ENCODE assay signal across 25 cellular contexts in the genomic region with DNA sequence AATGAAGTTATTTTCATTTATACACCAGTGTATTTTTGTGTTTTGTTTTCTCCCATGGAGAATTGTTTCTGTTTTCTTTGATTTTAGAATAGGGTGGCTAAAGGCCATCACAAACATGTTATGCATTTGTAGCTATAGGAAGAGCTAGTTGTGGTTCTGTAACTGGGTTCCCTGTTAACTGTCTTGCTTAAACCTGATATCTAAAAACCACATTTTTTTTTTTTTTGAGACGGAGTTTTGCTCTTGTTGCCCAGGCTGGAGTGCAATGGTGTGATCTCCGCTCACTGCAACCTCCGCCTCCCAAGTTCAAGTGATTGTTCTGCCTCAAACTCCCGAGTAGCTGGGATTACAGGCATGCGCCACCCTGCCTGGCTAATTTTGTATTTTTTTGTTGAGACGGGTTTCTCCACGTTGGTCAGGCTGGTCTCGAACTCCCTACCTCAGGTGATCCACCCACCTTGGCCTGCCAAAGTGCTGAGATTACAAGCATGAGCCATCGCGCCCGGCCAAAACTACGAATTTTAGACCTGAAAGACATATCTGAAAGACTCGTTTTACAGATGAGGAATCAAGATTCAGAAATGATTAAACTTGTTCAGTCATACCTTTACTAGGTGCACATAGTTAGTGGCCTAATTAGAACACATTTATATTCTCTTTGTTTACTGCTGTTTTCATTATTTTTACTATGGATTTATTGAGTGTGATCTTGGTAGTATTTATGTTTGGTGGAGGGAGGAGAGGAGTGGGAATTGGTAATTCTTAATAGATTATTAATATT. TPM values are rescaled to one million over a fixed set of nuclear protein-coding genes. Genes with fewer than 3 reads are reported as not detected.
DNase-seq lines count a peak whose midpoint lies in the region; FAIRE-seq and TF ChIP-seq lines count a peak whose summit lies in the region.
"Had no signal": no experiment of that assay in that cellular context is flagged by ENCODE, and none has a peak within 500 bp of the region (broad histone marks: within the 10 kb centered on the region; RNA-seq: fewer than 3 reads in every experiment).

No MANE protein-coding gene starts in this region.

- H2BK12ac ChIP-seq in H9 (ENCODE audit: insufficient read length, low read depth, low read length) (no peak overlapping the region), trophoblast cell (ENCODE audit: low read length) (no peak overlapping the region)

- H2AFZ ChIP-seq in H9 (ENCODE audit: low read length) = no peak overlapping the region
- H2AFZ ChIP-seq in trophoblast cell (ENCODE audit: insufficient read depth, low read length, poor library complexity) = no peak overlapping the region

- no peaks in the 10 kb centered on the region for H3K23me2 ChIP-seq in H9 (ENCODE audit: insufficient read length, low read depth, low read length, poor library complexity, severe bottlenecking)

- H3K4ac ChIP-seq in H9 (ENCODE audit: low read depth, low read length) = no peak overlapping the region
- H3K4ac ChIP-seq in trophoblast cell (ENCODE audit: low read depth, low read length) = peak overlapping the region; percentile 89

- no peak overlapping the region for H3K23ac ChIP-seq in H9 (ENCODE audit: insufficient read length, low read depth, low read length)
- H3K23ac ChIP-seq in trophoblast cell (ENCODE audit: low read length) = no peak overlapping the region

- no peaks in the 10 kb centered on the region; a peak in 2 of 7 replicates for H3K36me3 Mint-ChIP-seq in H9 (ENCODE audit: insufficient read depth in 1 of 3, low read depth in 3 of 3)
- peaks cover 34% of the 10 kb centered on the region for H3K36me3 Mint-ChIP-seq in activated T-helper 2 cell treated with anti-CD3 and anti-CD28 coated beads, Interferon-gamma antibody, Interleukin-2, Interleukin-4, amounts not matched to agents 10 μg/mL and 5 μg/mL and 100 μg/mL, durations not matched to agents 14 hours and 24 hours and 36 hours (ENCODE audit: low read depth)

- no peaks in the 10 kb centered on the region for H3K27me3 Mint-ChIP-seq in H9 (ENCODE audit: low read depth)
- no peaks in the 10 kb centered on the region for H3K27me3 Mint-ChIP-seq in activated T-helper 2 cell treated with anti-CD3 and anti-CD28 coated beads, Interferon-gamma antibody, Interleukin-2, Interleukin-4, amounts not matched to agents 10 μg/mL and 5 μg/mL and 100 μg/mL, durations not matched to agents 14 hours and 24 hours and 36 hours (ENCODE audit: low read depth)

- peak; percentile 22 for DNase-seq in stimulated activated CD4-positive, alpha-beta T cell treated with anti-CD3 and anti-CD28 coated beads, Interleukin-15, amount 100 ng/mL, for 24 hours
- no peak for DNase-seq in stimulated activated CD4-positive, alpha-beta T cell treated with anti-CD3 and anti-CD28 coated beads, Interleukin-12 subunit alpha, Interleukin-12 subunit beta, amount 100 ng/mL, for 4 hours
- DNase-seq in H9 (no peak), trophoblast cell (no peak), GM19239 (ENCODE audit: insufficient read length, low spot score) (no peak), epidermal melanocyte (ENCODE audit: insufficient read length, low spot score) (no peak), DMS114 treated with DMSO at 0.1 percent for 48 hours (lab: John Stamatoyannopoulos, UW; ENCODE audit: unreplicated experiment) (no peak)
- no peak for DNase-seq in activated T-helper 2 cell treated with anti-CD3 and anti-CD28 coated beads, Interferon-gamma antibody, Interleukin-2, Interleukin-4, amounts not matched to agents 10 μg/mL and 5 μg/mL and 100 μg/mL, durations not matched to agents 14 hours and 24 hours and 36 hours (ENCODE audit: low spot score)
- DNase-seq: activated CD4-positive, alpha-beta T cell treated with anti-CD3 and anti-CD28 coated beads, Interleukin-2, amount 50 U/mL, for 1 hour; activated gamma-delta T cell treated with Interleukin-2 at 50 U/mL for 16 hours; amniotic stem cell; DND-41; effector CD4-positive, alpha-beta T cell; midbrain; ovary; retina; small intestine; stimulated activated naive CD8-positive, alpha-beta T cell treated with anti-CD3 and anti-CD28 coated beads, Interleukin-15, Interleukin-2, amounts not matched to agents 100 U/mL and 50 U/mL, for 24 hours; testis; uterus had no signal

- H4K91ac ChIP-seq in H9 (ENCODE audit: insufficient read length, low read depth, low read length) = no peak overlapping the region
- no peak overlapping the region for H4K91ac ChIP-seq in trophoblast cell (ENCODE audit: low read depth, low read length)

- no peak overlapping the region for H2AK5ac ChIP-seq in H9 (ENCODE audit: insufficient read length, low read length)
- no peak overlapping the region for H2AK5ac ChIP-seq in trophoblast cell (ENCODE audit: low read length)

- no peaks in the 10 kb centered on the region for H3K9me3 Mint-ChIP-seq in H9
- no peaks in the 10 kb centered on the region for H3K9me3 Mint-ChIP-seq in activated T-helper 2 cell treated with anti-CD3 and anti-CD28 coated beads, Interferon-gamma antibody, Interleukin-2, Interleukin-4, amounts not matched to agents 10 μg/mL and 5 μg/mL and 100 μg/mL, durations not matched to agents 14 hours and 24 hours and 36 hours
- H3K9me3 Mint-ChIP-seq: nephron; T-helper 1 cell treated with Interleukin-12 subunit alpha and Interleukin-12 subunit beta and Interleukin-4 antibody, amounts not matched to agents 30 μg/mL and 1 μg/mL, for 36 hours had no signal

- FAIRE-seq in GM19239 (lab: Jason Lieb, UNC) = no peak
- FAIRE-seq: keratinocyte, small intestine had no signal

- H3K4me1 ChIP-seq in H9 (ENCODE audit: insufficient read depth, low read length) (no peaks in the 10 kb centered on the region), trophoblast cell (ENCODE audit: control insufficient read depth in 1 of 2, insufficient read depth in 2 of 2, low read length in 2 of 2) (no peaks in the 10 kb centered on the region)
- H3K4me1 ChIP-seq: breast epithelium, testis had no signal

- H3K9me3 ChIP-seq in H9 (ENCODE audit: control insufficient read depth, low read depth, low read length) (no peaks in the 10 kb centered on the region), trophoblast cell (ENCODE audit: insufficient read depth, low read depth, low read length) (no peaks in the 10 kb centered on the region)
- H3K9me3 ChIP-seq: breast epithelium, ovary, testis, uterus had no signal

- H3K36me3 ChIP-seq in trophoblast cell (ENCODE audit: control insufficient read depth in 1 of 2, insufficient read depth in 2 of 2, low read length in 2 of 2) = peaks cover 0 to 2% of the 10 kb centered on the region in 2 experiments
- H3K36me3 ChIP-seq: breast epithelium, ovary, uterus had no signal

- no peak overlapping the region for H4K5ac ChIP-seq in H9 (ENCODE audit: insufficient read length, low read depth, low read length)

- H3K18ac ChIP-seq in H9 (ENCODE audit: insufficient read length, low read depth, low read length) (no peak overlapping the region), trophoblast cell (ENCODE audit: low read length) (no peak overlapping the region)

- H3K27me3 ChIP-seq in H9 (ENCODE audit: insufficient read depth, low read length) (no peaks in the 10 kb centered on the region), trophoblast cell (ENCODE audit: insufficient read depth, low read length) (no peaks in the 10 kb centered on the region)
- H3K27me3 ChIP-seq: BLaER1, breast epithelium, ovary, testis, uterus had no signal

- H2BK15ac ChIP-seq in H9 (ENCODE audit: low read depth, low read length) = no peak overlapping the region

- H4K8ac ChIP-seq in H9 (replicated peaks; ENCODE audit: insufficient read length, low read depth, low read length) (no peak overlapping the region), trophoblast cell (ENCODE audit: low read depth, low read length) (no peak overlapping the region)

- H3T11ph ChIP-seq in H9 (ENCODE audit: low read length) = no peak overlapping the region

- no peak overlapping the region for H2BK120ac ChIP-seq in H9 (ENCODE audit: low read depth, low read length, poor library complexity, severe bottlenecking)
- no peak overlapping the region for H2BK120ac ChIP-seq in trophoblast cell (ENCODE audit: insufficient read depth, low read length, poor library complexity)

- H3K4me2 ChIP-seq in H9 (ENCODE audit: insufficient read depth, insufficient read length, low read length) = no peak overlapping the region
- no peak overlapping the region for H3K4me2 ChIP-seq in trophoblast cell (ENCODE audit: low read length)
- H3K4me2 ChIP-seq: BLaER1 had no signal

- intact Hi-C loops in activated T-helper 2 cell treated with anti-CD3 and anti-CD28 coated beads, Interferon-gamma antibody, Interleukin-2, Interleukin-4, amounts not matched to agents 10 μg/mL and 5 μg/mL and 100 μg/mL, durations not matched to agents 14 hours and 24 hours and 36 hours (cut with micrococcal nuclease) = no loop called here

- H3K9ac ChIP-seq in H9 (ENCODE audit: extremely low read depth, insufficient read length, low read length) (no peak overlapping the region), trophoblast cell (ENCODE audit: low read length) (no peak overlapping the region)
- H3K9ac ChIP-seq: BLaER1 had no signal

- H3K14ac ChIP-seq in H9 (ENCODE audit: insufficient read depth, low read length) (no peak overlapping the region), trophoblast cell (ENCODE audit: low read length) (no peak overlapping the region)

- no peak for TF ChIP-seq CTCF in H9 (conservative IDR thresholded peaks at IDR 0.05)

- peaks cover 11% of the 10 kb centered on the region for H3K79me1 ChIP-seq in H9 (ENCODE audit: insufficient read depth, low read depth, low read length, poor library complexity, severe bottlenecking)
- no peaks in the 10 kb centered on the region for H3K79me1 ChIP-seq in trophoblast cell (ENCODE audit: low read length)

- no peak overlapping the region for H2BK5ac ChIP-seq in H9 (ENCODE audit: insufficient read length, low read length)
- no peak overlapping the region for H2BK5ac ChIP-seq in trophoblast cell (ENCODE audit: low read depth, low read length, poor library complexity)

- no peak overlapping the region for H3K4me3 Mint-ChIP-seq in H9
- H3K4me3 Mint-ChIP-seq in activated T-helper 2 cell treated with anti-CD3 and anti-CD28 coated beads, Interferon-gamma antibody, Interleukin-2, Interleukin-4, amounts not matched to agents 10 μg/mL and 5 μg/mL and 100 μg/mL, durations not matched to agents 14 hours and 24 hours and 36 hours (ENCODE audit: low read depth) = no peak overlapping the region
- H3K4me3 Mint-ChIP-seq: nephron; T-helper 1 cell treated with Interleukin-12 subunit alpha and Interleukin-12 subunit beta and Interleukin-4 antibody, amounts not matched to agents 30 μg/mL and 1 μg/mL, for 36 hours had no signal

- no peak overlapping the region for H3K4me3 ChIP-seq in trophoblast cell (ENCODE audit: low read depth, low read length)
- H3K4me3 ChIP-seq: BLaER1, breast epithelium, ovary, testis, uterus had no signal

- H3K79me2 ChIP-seq in H9 (ENCODE audit: insufficient read depth, low read length) (peaks cover 45% of the 10 kb centered on the region), trophoblast cell (ENCODE audit: control insufficient read depth, insufficient read depth, low read length, poor library complexity) (peaks cover 15% of the 10 kb centered on the region)

- H3K4me1 Mint-ChIP-seq in H9 = peaks cover 20 to 32% of the 10 kb centered on the region in 2 experiments
- peaks cover 21% of the 10 kb centered on the region for H3K4me1 Mint-ChIP-seq in activated T-helper 2 cell treated with anti-CD3 and anti-CD28 coated beads, Interferon-gamma antibody, Interleukin-2, Interleukin-4, amounts not matched to agents 10 μg/mL and 5 μg/mL and 100 μg/mL, durations not matched to agents 14 hours and 24 hours and 36 hours (ENCODE audit: low read depth)

- H3K27ac Mint-ChIP-seq in H9 = peak overlapping the region; percentile 23 to 55 (median 51); a peak in 3 of 7 replicates
- peak overlapping the region; percentile 16 for H3K27ac Mint-ChIP-seq in activated T-helper 2 cell treated with anti-CD3 and anti-CD28 coated beads, Interferon-gamma antibody, Interleukin-2, Interleukin-4, amounts not matched to agents 10 μg/mL and 5 μg/mL and 100 μg/mL, durations not matched to agents 14 hours and 24 hours and 36 hours
- H3K27ac Mint-ChIP-seq: nephron; T-helper 1 cell treated with Interleukin-12 subunit alpha and Interleukin-12 subunit beta and Interleukin-4 antibody, amounts not matched to agents 30 μg/mL and 1 μg/mL, for 36 hours had no signal

- H3K56ac ChIP-seq in H9 (ENCODE audit: insufficient read length, low read depth, low read length) = no peak overlapping the region

- no peak overlapping the region for H2BK20ac ChIP-seq in H9 (ENCODE audit: low read depth, low read length, poor library complexity, severe bottlenecking)

- H3K27ac ChIP-seq in H9 (ENCODE audit: insufficient read length, low read depth, low read length) (no peak overlapping the region), trophoblast cell (ENCODE audit: low read depth, low read length) (no peak overlapping the region)
- H3K27ac ChIP-seq: BLaER1, breast epithelium, ovary, testis, uterus had no signal

- H4K12ac ChIP-seq in trophoblast cell (ENCODE audit: low read depth, low read length) = no peak overlapping the region

- no CpG with 5 or more reads among the region's 13 CpGs for WGBS in H9 (ENCODE audit: extremely low coverage, insufficient read length, low lambda C conversion rate)
- no CpG with 5 or more reads among the region's 13 CpGs for WGBS in trophoblast cell (ENCODE audit: extremely low coverage, insufficient coverage, insufficient read length)

- H4K20me1 ChIP-seq in H9 (ENCODE audit: control insufficient read depth, insufficient read depth, insufficient read length) = no peaks in the 10 kb centered on the region

RNA-seq across cellular contexts. Expression of a gene that starts 18.0 kb away (rescaled TPM):
- 78.2 and 78.5 TPM in 2 replicates for total RNA-seq in H9 (2021)
- 35.4 and 37.3 TPM in 2 replicates for total RNA-seq in activated T-helper 2 cell treated with anti-CD3 and anti-CD28 coated beads, Interferon-gamma antibody, Interleukin-2, Interleukin-4, amounts not matched to agents 10 μg/mL and 5 μg/mL and 100 μg/mL, durations not matched to agents 14 hours and 24 hours and 36 hours
- 24.2 and 25.5 TPM in 2 replicates for polyA plus RNA-seq in trophoblast cell (2013)
